ENCODE assay signal across 10 cellular contexts in genomic region chr9:123174887-123175518, GRCh38.
DNase-seq lines count a peak whose midpoint lies in the region; ATAC-seq and TF ChIP-seq lines count a peak whose summit lies in the region.
"Had no signal": no experiment of that assay in that cellular context is flagged by ENCODE, and none has a peak within 500 bp of the region (broad histone marks: within the 10 kb centered on the region; RNA-seq: fewer than 3 reads in every experiment).

No MANE protein-coding gene starts in this region.

- H3K27me3 Mint-ChIP-seq in T-helper 17 cell (no peaks in the 10 kb centered on the region), osteocyte (ENCODE audit: unreplicated experiment) (no peaks in the 10 kb centered on the region)

- H3K4me1 Mint-ChIP-seq in T-helper 17 cell (peaks cover 25% of the 10 kb centered on the region), osteocyte (ENCODE audit: unreplicated experiment) (peaks cover 7% of the 10 kb centered on the region)

- H3K27ac Mint-ChIP-seq in T-helper 17 cell (peak overlapping the region; percentile 67), osteocyte (ENCODE audit: unreplicated experiment) (no peak overlapping the region)
- H3K27ac Mint-ChIP-seq: nephron had no signal

- DNase-seq in T-helper 17 cell (no peak), osteocyte (ENCODE audit: extremely low spot score, unreplicated experiment) (no peak), HCEC 1CT (no peak), NCI-H524 treated with DMSO at 0.1 percent for 48 hours (lab: John Stamatoyannopoulos, UW) (no peak)
- DNase-seq in stimulated activated naive CD4-positive, alpha-beta T cell treated with Interleukin-2 at 50 U/mL for 16 hours (lab: John Stamatoyannopoulos, UW): no peak

- H3K4me3 Mint-ChIP-seq in T-helper 17 cell (peak overlapping the region; percentile 28), osteocyte (ENCODE audit: unreplicated experiment) (no peak overlapping the region)
- H3K4me3 Mint-ChIP-seq: nephron had no signal

- H3K36me3 Mint-ChIP-seq in T-helper 17 cell (ENCODE audit: low read depth): peaks cover 9% of the 10 kb centered on the region
- H3K36me3 Mint-ChIP-seq in osteocyte (ENCODE audit: unreplicated experiment): peaks cover 5% of the 10 kb centered on the region

- H3K9me3 Mint-ChIP-seq in osteocyte (ENCODE audit: unreplicated experiment): no peaks in the 10 kb centered on the region
- H3K9me3 Mint-ChIP-seq: nephron had no signal

- TF ChIP-seq CTCF in osteocyte (IDR thresholded peaks at IDR 0.05): no peak

- peak; percentile 75 for ATAC-seq in GM18499 (IDR thresholded peaks at IDR 0.05; ENCODE audit: insufficient read depth, unreplicated experiment)
- ATAC-seq in GM21529 (IDR thresholded peaks at IDR 0.05; ENCODE audit: unreplicated experiment): peak; percentile 92
- ATAC-seq in HG03342 (IDR thresholded peaks at IDR 0.05; ENCODE audit: unreplicated experiment): peak; percentile 92
- peak; percentile 68 for ATAC-seq in T-helper 17 cell

- H3K9me3 ChIP-seq in T-helper 17 cell (ENCODE audit: control insufficient read depth, low read length, poor library complexity, severe bottlenecking): no peaks in the 10 kb centered on the region
- H3K9me3 ChIP-seq: SJSA1 had no signal
